In genomic region chr11:73228268-73229134, GRCh38 we compare ENCODE assay signal across 21 cellular contexts. TPM values are rescaled to one million over a fixed set of nuclear protein-coding genes. Genes with fewer than 3 reads are reported as not detected.
DNase-seq lines count a peak whose midpoint lies in the region; ATAC-seq and TF ChIP-seq lines count a peak whose summit lies in the region.
"Had no signal": no experiment of that assay in that cellular context is flagged by ENCODE, and none has a peak within 500 bp of the region (broad histone marks: within the 10 kb centered on the region; RNA-seq: fewer than 3 reads in every experiment).

No MANE protein-coding gene starts in this region.

- CTCF ChIA-PET in activated B cell treated with CpG ODN at 0.5 μM for 24 hours (lab: Charles Lee), result no interaction called here

- POLR2A ChIA-PET in activated naive CD8-positive, alpha-beta T cell treated with anti-CD3 and anti-CD28 coated beads, Interleukin-2, amount 10 ng/mL, durations not matched to agents 7 days and 5 days (lab: Charles Lee), result no interaction called here
- POLR2A ChIA-PET in activated B cell treated with CpG ODN at 0.5 μM for 24 hours (lab: Charles Lee), result no interaction called here

- intact Hi-C loops in activated B cell treated with CpG ODN at 0.5 μM for 24 hours (cut with micrococcal nuclease), result no loop called here

- no peaks in the 10 kb centered on the region for H3K9me3 Mint-ChIP-seq in activated naive CD8-positive, alpha-beta T cell treated with anti-CD3 and anti-CD28 coated beads, Interleukin-2, amount 10 ng/mL, durations not matched to agents 7 days and 5 days
- no peaks in the 10 kb centered on the region for H3K9me3 Mint-ChIP-seq in activated naive CD8-positive, alpha-beta T cell treated with anti-CD3 and anti-CD28 coated beads, Interleukin-2, amount 50 U/mL, for 24 hours
- no peaks in the 10 kb centered on the region for H3K9me3 Mint-ChIP-seq in activated B cell treated with CpG ODN at 0.5 μM for 24 hours
- H3K9me3 Mint-ChIP-seq: activated T-helper 1 cell treated with anti-CD3 and anti-CD28 coated beads, Interleukin-12 subunit alpha, Interleukin-12 subunit beta, Interleukin-2, Interleukin-4 antibody, amounts not matched to agents 30 ng/mL and 10 ng/mL and 1 ng/mL, durations not matched to agents 14 hours and 24 hours and 36 hours; CD4-positive, alpha-beta T cell; memory B cell; naive thymus-derived CD8-positive, alpha-beta T cell had no signal

- peaks cover 14% of the 10 kb centered on the region for H3K27me3 Mint-ChIP-seq in activated naive CD8-positive, alpha-beta T cell treated with anti-CD3 and anti-CD28 coated beads, Interleukin-2, amount 10 ng/mL, durations not matched to agents 7 days and 5 days
- peaks cover 5% of the 10 kb centered on the region for H3K27me3 Mint-ChIP-seq in activated naive CD8-positive, alpha-beta T cell treated with anti-CD3 and anti-CD28 coated beads, Interleukin-2, amount 50 U/mL, for 24 hours
- H3K27me3 Mint-ChIP-seq in activated B cell treated with CpG ODN at 0.5 μM for 24 hours, result no peaks in the 10 kb centered on the region
- H3K27me3 Mint-ChIP-seq: CD4-positive, alpha-beta T cell had no signal

- no peaks in the 10 kb centered on the region for H3K36me3 Mint-ChIP-seq in activated naive CD8-positive, alpha-beta T cell treated with anti-CD3 and anti-CD28 coated beads, Interleukin-2, amount 10 ng/mL, durations not matched to agents 7 days and 5 days
- no peaks in the 10 kb centered on the region for H3K36me3 Mint-ChIP-seq in activated naive CD8-positive, alpha-beta T cell treated with anti-CD3 and anti-CD28 coated beads, Interleukin-2, amount 50 U/mL, for 24 hours (ENCODE audit: low read depth)
- no peaks in the 10 kb centered on the region for H3K36me3 Mint-ChIP-seq in activated B cell treated with CpG ODN at 0.5 μM for 24 hours (ENCODE audit: low read depth)
- H3K36me3 Mint-ChIP-seq: memory B cell; naive thymus-derived CD8-positive, alpha-beta T cell had no signal

- TF ChIP-seq CTCF in activated B cell treated with CpG ODN at 0.5 μM for 24 hours (IDR thresholded peaks at IDR 0.05), result no peak

- H3K4me1 Mint-ChIP-seq in activated naive CD8-positive, alpha-beta T cell treated with anti-CD3 and anti-CD28 coated beads, Interleukin-2, amount 10 ng/mL, durations not matched to agents 7 days and 5 days, result peaks cover 11% of the 10 kb centered on the region
- H3K4me1 Mint-ChIP-seq in activated naive CD8-positive, alpha-beta T cell treated with anti-CD3 and anti-CD28 coated beads, Interleukin-2, amount 50 U/mL, for 24 hours, result no peaks in the 10 kb centered on the region
- no peaks in the 10 kb centered on the region for H3K4me1 Mint-ChIP-seq in activated B cell treated with CpG ODN at 0.5 μM for 24 hours
- H3K4me1 Mint-ChIP-seq: memory B cell had no signal

- DNase-seq in activated naive CD8-positive, alpha-beta T cell treated with anti-CD3 and anti-CD28 coated beads, Interleukin-2, amount 10 ng/mL, durations not matched to agents 7 days and 5 days, result peak; percentile 13
- DNase-seq in activated naive CD8-positive, alpha-beta T cell treated with anti-CD3 and anti-CD28 coated beads, Interleukin-2, amount 50 U/mL, for 24 hours, result no peak
- peak; percentile 9 for DNase-seq in activated B cell treated with CpG ODN at 0.5 μM for 24 hours
- DNase-seq in mesenteric fat pad (ENCODE audit: low spot score), result peak; percentile 45
- no peak for DNase-seq in dedifferentiated amniotic fluid mesenchymal stem cell (ENCODE audit: extremely low spot score)
- DNase-seq: brain microvascular endothelial cell; cortex of kidney; hypothalamus; naive thymus-derived CD8-positive, alpha-beta T cell; SIG-M5; T-helper 17 cell had no signal

- no peak overlapping the region for H3K27ac Mint-ChIP-seq in activated naive CD8-positive, alpha-beta T cell treated with anti-CD3 and anti-CD28 coated beads, Interleukin-2, amount 10 ng/mL, durations not matched to agents 7 days and 5 days
- no peak overlapping the region for H3K27ac Mint-ChIP-seq in activated naive CD8-positive, alpha-beta T cell treated with anti-CD3 and anti-CD28 coated beads, Interleukin-2, amount 50 U/mL, for 24 hours
- no peak overlapping the region for H3K27ac Mint-ChIP-seq in activated B cell treated with CpG ODN at 0.5 μM for 24 hours
- H3K27ac Mint-ChIP-seq: activated T-helper 1 cell treated with anti-CD3 and anti-CD28 coated beads, Interleukin-12 subunit alpha, Interleukin-12 subunit beta, Interleukin-2, Interleukin-4 antibody, amounts not matched to agents 30 ng/mL and 10 ng/mL and 1 ng/mL, durations not matched to agents 14 hours and 24 hours and 36 hours; CD4-positive, alpha-beta T cell; memory B cell; naive thymus-derived CD8-positive, alpha-beta T cell; T-helper 17 cell had no signal

- no peak for ATAC-seq in activated naive CD8-positive, alpha-beta T cell treated with anti-CD3 and anti-CD28 coated beads, Interleukin-2, amount 10 ng/mL, durations not matched to agents 7 days and 5 days (ENCODE audit: low read depth)
- ATAC-seq in activated naive CD8-positive, alpha-beta T cell treated with anti-CD3 and anti-CD28 coated beads, Interleukin-2, amount 50 U/mL, for 24 hours, result no peak
- ATAC-seq in activated B cell treated with CpG ODN at 0.5 μM for 24 hours (ENCODE audit: low read depth) (no peak), HG03159 (IDR thresholded peaks at IDR 0.05; ENCODE audit: unreplicated experiment) (no peak), GM21576 (IDR thresholded peaks at IDR 0.05; ENCODE audit: unreplicated experiment) (no peak), HG02870 (IDR thresholded peaks at IDR 0.05; ENCODE audit: unreplicated experiment) (no peak)
- ATAC-seq: activated CD4-positive, CD25-positive, alpha-beta regulatory T cell treated with anti-CD3 and anti-CD28 coated beads, Interleukin-2, amount 50 U/mL, for 24 hours; naive thymus-derived CD8-positive, alpha-beta T cell; T-helper 17 cell had no signal

- no peak overlapping the region for H3K4me3 Mint-ChIP-seq in activated naive CD8-positive, alpha-beta T cell treated with anti-CD3 and anti-CD28 coated beads, Interleukin-2, amount 10 ng/mL, durations not matched to agents 7 days and 5 days
- H3K4me3 Mint-ChIP-seq in activated naive CD8-positive, alpha-beta T cell treated with anti-CD3 and anti-CD28 coated beads, Interleukin-2, amount 50 U/mL, for 24 hours, result no peak overlapping the region
- no peak overlapping the region for H3K4me3 Mint-ChIP-seq in activated B cell treated with CpG ODN at 0.5 μM for 24 hours
- H3K4me3 Mint-ChIP-seq: activated T-helper 1 cell treated with anti-CD3 and anti-CD28 coated beads, Interleukin-12 subunit alpha, Interleukin-12 subunit beta, Interleukin-2, Interleukin-4 antibody, amounts not matched to agents 30 ng/mL and 10 ng/mL and 1 ng/mL, durations not matched to agents 14 hours and 24 hours and 36 hours; CD4-positive, alpha-beta T cell; memory B cell; naive thymus-derived CD8-positive, alpha-beta T cell; T-helper 17 cell had no signal

RNA-seq across cellular contexts. Expression of gene P2RY2, which starts 10.4 kb away (rescaled TPM):
- not detected for total RNA-seq in activated naive CD8-positive, alpha-beta T cell treated with anti-CD3 and anti-CD28 coated beads, Interleukin-2, amount 10 ng/mL, durations not matched to agents 7 days and 5 days
- total RNA-seq in activated B cell treated with CpG ODN at 0.5 μM for 24 hours (0.22 and 0.42 TPM in 2 replicates), mesenteric fat pad (1.4 TPM)
- total RNA-seq: activated CD8-positive, alpha-beta memory T cell treated with anti-CD3 and anti-CD28 coated beads for 36 hours; activated T-helper 1 cell treated with anti-CD3 and anti-CD28 coated beads, Interleukin-12 subunit alpha, Interleukin-12 subunit beta, Interleukin-2, Interleukin-4 antibody, amounts not matched to agents 30 ng/mL and 10 ng/mL and 1 ng/mL, durations not matched to agents 14 hours and 24 hours and 36 hours; CD4-positive, alpha-beta T cell; naive thymus-derived CD8-positive, alpha-beta T cell; NCI-H460 had no signal

RNA-seq across cellular contexts. Expression of gene P2RY6, which starts 43.6 kb away (rescaled TPM):
- total RNA-seq in activated naive CD8-positive, alpha-beta T cell treated with anti-CD3 and anti-CD28 coated beads, Interleukin-2, amount 10 ng/mL, durations not matched to agents 7 days and 5 days, result under 1 TPM in 1 of 2 experiments, not detected in 1; 0.44 TPM
- total RNA-seq in activated B cell treated with CpG ODN at 0.5 μM for 24 hours (0.22 TPM in 1 of 2 replicates, not detected in the other), mesenteric fat pad (6.7 TPM)
- total RNA-seq: activated CD8-positive, alpha-beta memory T cell treated with anti-CD3 and anti-CD28 coated beads for 36 hours; activated T-helper 1 cell treated with anti-CD3 and anti-CD28 coated beads, Interleukin-12 subunit alpha, Interleukin-12 subunit beta, Interleukin-2, Interleukin-4 antibody, amounts not matched to agents 30 ng/mL and 10 ng/mL and 1 ng/mL, durations not matched to agents 14 hours and 24 hours and 36 hours; CD4-positive, alpha-beta T cell; foreskin keratinocyte; NCI-H460; T-helper 17 cell had no signal

Comparison
In these comparisons a context has a peak if more than half of its experiments do, and no peak if none do; other contexts are left out.
1. DNase-seq: peak in activated naive CD8-positive, alpha-beta T cell treated with anti-CD3 and anti-CD28 coated beads, Interleukin-2, amount 10 ng/mL, durations not matched to agents 7 days and 5 days (single experiment), activated B cell treated with CpG ODN at 0.5 μM for 24 hours (single experiment) and mesenteric fat pad (single experiment); none in activated naive CD8-positive, alpha-beta T cell treated with anti-CD3 and anti-CD28 coated beads, Interleukin-2, amount 50 U/mL, for 24 hours (single experiment) and dedifferentiated amniotic fluid mesenchymal stem cell (single experiment).